8 cellular contexts compared by ENCODE assay signal in genomic region chr4:180665994-180666818, GRCh38.
A peak's percentile ranks its signal among the peaks of the same experiment; 100 is the strongest.
DNase-seq lines count a peak whose midpoint lies in the region; ATAC-seq and TF ChIP-seq lines count a peak whose summit lies in the region.

No MANE protein-coding gene starts in this region.

- H2AFZ ChIP-seq in OCI-LY7 (ENCODE audit: low read length): peak overlapping the region; percentile 84

- H4K20me1 ChIP-seq in OCI-LY7 (ENCODE audit: insufficient read depth, low read length): no peaks in the 10 kb centered on the region

- H3K9me3 Mint-ChIP-seq in endodermal cell (no peaks in the 10 kb centered on the region), nephron (no peaks in the 10 kb centered on the region)

- CTCF ChIA-PET in OCI-LY7 (lab: Charles Lee; ENCODE audit: unreplicated experiment): interaction anchor here (1.0 to 1.1 kb wide), 2 partner anchors 14 to 255 kb away, joined by 3 read pairs; no protein-coding TSS in a partner anchor

- H3K27me3 Mint-ChIP-seq in endodermal cell (ENCODE audit: insufficient read depth) (no peaks in the 10 kb centered on the region), nephron (ENCODE audit: low read depth) (no peaks in the 10 kb centered on the region)

- in situ Hi-C loops in G401 (cut with HindIII; ENCODE audit: low sequenced_read_pairs): no loop called here

- H3K79me2 ChIP-seq in OCI-LY7 (ENCODE audit: insufficient read depth, low read depth, low read length): no peaks in the 10 kb centered on the region

- H3K4me1 ChIP-seq in HUES48 (ENCODE audit: control insufficient read depth, insufficient read depth, low read length) (peaks cover 14% of the 10 kb centered on the region), OCI-LY7 (ENCODE audit: insufficient read depth, low read length, poor library complexity, severe bottlenecking) (peaks cover 35% of the 10 kb centered on the region), endodermal cell (ENCODE audit: control insufficient read depth, insufficient read depth, low read length) (no peaks in the 10 kb centered on the region)

- H3K36me3 Mint-ChIP-seq in endodermal cell (ENCODE audit: low read depth) (no peaks in the 10 kb centered on the region), nephron (ENCODE audit: low read depth) (no peaks in the 10 kb centered on the region)

- H3K4me3 Mint-ChIP-seq in endodermal cell: no peak overlapping the region
- H3K4me3 Mint-ChIP-seq in nephron: no peak overlapping the region

- 54 to 61% methylated on average over 2 to 7 of the region's 7 CpGs for WGBS in endodermal cell (ENCODE audit: insufficient coverage in 1 of 2, insufficient read length in 1 of 2), 2 experiments

- no peak overlapping the region for H3K4me2 ChIP-seq in OCI-LY7 (ENCODE audit: low read length)

- no TSS peak for BruUV-seq in OCI-LY7 (replicated peaks; lab: Mats Ljungman, UMichigan)

- H3K4me1 Mint-ChIP-seq in endodermal cell (peaks cover 10% of the 10 kb centered on the region), nephron (peaks cover 11% of the 10 kb centered on the region)

- H3K27ac Mint-ChIP-seq in endodermal cell (no peak overlapping the region), nephron (no peak overlapping the region)

- no peak overlapping the region for H3K27ac ChIP-seq in 22Rv1
- H3K27ac ChIP-seq in HUES48 (ENCODE audit: low read depth, low read length): no peak overlapping the region
- peak overlapping the region; percentile 55 for H3K27ac ChIP-seq in OCI-LY7 (ENCODE audit: low read depth, low read length, poor library complexity, severe bottlenecking)
- H3K27ac ChIP-seq in endodermal cell (ENCODE audit: low read depth, low read length): no peak overlapping the region

- no peaks in the 10 kb centered on the region for H3K27me3 ChIP-seq in HUES48 (ENCODE audit: control insufficient read depth, insufficient read depth, low read length)
- H3K27me3 ChIP-seq in endodermal cell (ENCODE audit: control insufficient read depth, insufficient read depth, low read length, poor library complexity, severe bottlenecking): no peaks in the 10 kb centered on the region

- H3K4me3 ChIP-seq in HUES48 (ENCODE audit: low read depth, low read length): peak overlapping the region; percentile 32; the same call in 1 of the 2 replicates
- H3K4me3 ChIP-seq in OCI-LY7 (ENCODE audit: low read depth, low read length, poor library complexity, severe bottlenecking): no peak overlapping the region
- H3K4me3 ChIP-seq in endodermal cell (ENCODE audit: low read length): no peak overlapping the region

- H3K36me3 ChIP-seq in HUES48 (ENCODE audit: control insufficient read depth, insufficient read depth, low read length): no peaks in the 10 kb centered on the region
- peaks cover 9% of the 10 kb centered on the region for H3K36me3 ChIP-seq in OCI-LY7 (ENCODE audit: insufficient read depth, low read length)
- H3K36me3 ChIP-seq in endodermal cell (ENCODE audit: control insufficient read depth, insufficient read depth, low read length): no peaks in the 10 kb centered on the region

- intact Hi-C loops in OCI-LY7 (cut with micrococcal nuclease; ENCODE audit: unreplicated experiment): loop anchor here (2.0 to 5.0 kb wide), 5 partner anchors 69 to 476 kb away; no protein-coding TSS in a partner anchor
- intact Hi-C loops in sciatic nerve (cut with DNase I): no loop called here

- no peaks in the 10 kb centered on the region for H3K9me2 ChIP-seq in OCI-LY7 (ENCODE audit: insufficient read depth, low read length)

- TF ChIP-seq CTCF in 22Rv1 (IDR thresholded peaks at IDR 0.05) (peak; percentile 87), OCI-LY7 (conservative IDR thresholded peaks at IDR 0.05; ENCODE audit: low read length) (peak; percentile 90), endodermal cell (conservative IDR thresholded peaks at IDR 0.05) (peak; percentile 88), nephron (IDR thresholded peaks at IDR 0.05; ENCODE audit: unreplicated experiment in 3 of 3) (peak; percentile 68 to 73 (median 69))

- DNase-seq in G401 (ENCODE audit: low spot score) (peak; percentile 73), OCI-LY7 (ENCODE audit: low spot score) (peak; percentile 72), endodermal cell (peak; percentile 70), sciatic nerve (ENCODE audit: low spot score) (no peak)

- POLR2A ChIA-PET in OCI-LY7 (lab: Charles Lee): interaction anchor here (0.5 to 1.4 kb wide), 6 partner anchors 11 to 624 kb away, joined by 3 to 4 read pairs (median 4); no protein-coding TSS in a partner anchor

- H3K9ac ChIP-seq in HUES48 (ENCODE audit: low read depth, low read length) (no peak overlapping the region), endodermal cell (ENCODE audit: extremely low read depth, low read length, poor library complexity, severe bottlenecking) (no peak overlapping the region)

- ATAC-seq in GM21786 (IDR thresholded peaks at IDR 0.05; ENCODE audit: unreplicated experiment) (peak; percentile 89), sciatic nerve (no peak)

- H3K9me3 ChIP-seq in HUES48 (ENCODE audit: control insufficient read depth, insufficient read depth, low read length) (no peaks in the 10 kb centered on the region), OCI-LY7 (ENCODE audit: low read length) (no peaks in the 10 kb centered on the region), endodermal cell (ENCODE audit: control insufficient read depth, low read length) (no peaks in the 10 kb centered on the region)
